8 cellular contexts compared by ENCODE assay signal in the genomic region with DNA sequence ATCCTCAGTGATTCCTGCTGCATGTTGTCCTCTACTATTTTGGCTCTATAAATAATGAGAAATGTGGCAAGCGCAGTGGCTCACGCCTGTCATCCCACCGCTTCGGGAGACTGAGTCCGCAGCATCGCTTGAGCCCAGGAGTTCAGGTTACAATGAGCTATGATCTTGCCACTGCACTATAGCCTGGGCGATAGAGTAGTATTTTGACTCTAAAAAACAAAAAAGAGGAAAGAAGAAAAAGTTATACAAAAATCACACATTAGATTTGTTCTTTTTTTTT. TPM values are rescaled to one million over a fixed set of nuclear protein-coding genes. Genes with fewer than 3 reads are reported as not detected.
A peak's percentile ranks its signal among the peaks of the same experiment; 100 is the strongest.
DNase-seq lines count a peak whose midpoint lies in the region; TF ChIP-seq lines count a peak whose summit lies in the region.

No MANE protein-coding gene starts in this region.

- no peaks in the 10 kb centered on the region for H3K9me3 Mint-ChIP-seq in dendritic cell treated with granulocyte-macrophage colony-stimulating factor and Interleukin-4, amounts not matched to agents 40 ng/mL and 50 ng/mL, for 4 days
- H3K9me3 Mint-ChIP-seq in neural crest cell = peaks cover 6% of the 10 kb centered on the region

- peaks cover 55% of the 10 kb centered on the region for H3K4me1 Mint-ChIP-seq in dendritic cell treated with granulocyte-macrophage colony-stimulating factor and Interleukin-4, amounts not matched to agents 40 ng/mL and 50 ng/mL, for 4 days (ENCODE audit: low read depth)
- peaks cover 19% of the 10 kb centered on the region for H3K4me1 Mint-ChIP-seq in neural crest cell

- intact Hi-C loops in dendritic cell treated with granulocyte-macrophage colony-stimulating factor and Interleukin-4, amounts not matched to agents 40 ng/mL and 50 ng/mL, for 4 days (cut with micrococcal nuclease) = loop anchor here (1.0 to 2.0 kb wide), 2 partner anchors 20 to 47 kb away; a partner anchor contains a TSS

- peak overlapping the region; percentile 83 for H3K4me3 ChIP-seq in BLaER1
- H3K4me3 ChIP-seq in NB4 (ENCODE audit: low read depth, low read length) = peak overlapping the region; percentile 99

- no peak for TF ChIP-seq POLR2A in NB4 (IDR thresholded peaks at IDR 0.05; ENCODE audit: extremely low read depth, insufficient read length)

- TF ChIP-seq CTCF in NB4 (IDR thresholded peaks at IDR 0.05; ENCODE audit: low read depth, low read length) = no peak
- no peak for TF ChIP-seq CTCF in neural crest cell (conservative IDR thresholded peaks at IDR 0.05)

- peaks cover 29% of the 10 kb centered on the region for H3K36me3 ChIP-seq in BLaER1

- H3K4me2 ChIP-seq in BLaER1 = peak overlapping the region; percentile 81

- peak overlapping the region; percentile 81 for H3K9ac ChIP-seq in BLaER1

- peaks cover 20% of the 10 kb centered on the region for H3K9me3 ChIP-seq in BLaER1

- H3K27ac ChIP-seq in BLaER1 = peak overlapping the region; percentile 85

- H3K4me3 Mint-ChIP-seq in dendritic cell treated with granulocyte-macrophage colony-stimulating factor and Interleukin-4, amounts not matched to agents 40 ng/mL and 50 ng/mL, for 4 days = peak overlapping the region; percentile 96
- peak overlapping the region; percentile 98 for H3K4me3 Mint-ChIP-seq in neural crest cell

- peak overlapping the region; percentile 89 for H3K27ac Mint-ChIP-seq in dendritic cell treated with granulocyte-macrophage colony-stimulating factor and Interleukin-4, amounts not matched to agents 40 ng/mL and 50 ng/mL, for 4 days
- H3K27ac Mint-ChIP-seq in neural crest cell (ENCODE audit: unreplicated experiment) = peak overlapping the region; percentile 95

- peaks cover 29% of the 10 kb centered on the region for H3K4me1 ChIP-seq in BLaER1

- peaks cover 39% of the 10 kb centered on the region for H3K36me3 Mint-ChIP-seq in dendritic cell treated with granulocyte-macrophage colony-stimulating factor and Interleukin-4, amounts not matched to agents 40 ng/mL and 50 ng/mL, for 4 days (ENCODE audit: low read depth)
- H3K36me3 Mint-ChIP-seq in neural crest cell (ENCODE audit: low read depth) = peaks cover 5% of the 10 kb centered on the region

- no peaks in the 10 kb centered on the region for H3K27me3 Mint-ChIP-seq in dendritic cell treated with granulocyte-macrophage colony-stimulating factor and Interleukin-4, amounts not matched to agents 40 ng/mL and 50 ng/mL, for 4 days
- H3K27me3 Mint-ChIP-seq in neural crest cell (ENCODE audit: low read depth) = no peaks in the 10 kb centered on the region

- DNase-seq in NB4 (ENCODE audit: low read depth) = no peak
- DNase-seq in neural crest cell (ENCODE audit: low read depth, low spot score) = no peak
- DNase-seq in stimulated activated CD4-positive, alpha-beta T cell treated with anti-CD3 and anti-CD28 coated beads, Interleukin-2, amount 100 ng/mL, for 24 hours = no peak
- DNase-seq in HPDE6-E6E7 (ENCODE audit: extremely low spot score) = no peak
- DNase-seq in GM03348 (ENCODE audit: low spot score) = no peak
- no peak for DNase-seq in NCI-H1436 treated with DMSO at 0.1 percent for 48 hours (lab: John Stamatoyannopoulos, UW)

- peaks cover 38% of the 10 kb centered on the region for H4K20me1 ChIP-seq in BLaER1

- H3K27me3 ChIP-seq in BLaER1 = no peaks in the 10 kb centered on the region

RNA-seq across cellular contexts. Expression of a gene that starts 0.8 kb away (rescaled TPM):
- total RNA-seq in neural crest cell = 19.1 and 22.7 TPM in 2 replicates

RNA-seq across cellular contexts. Expression of a gene that starts 19.7 kb away (rescaled TPM):
- 82.5 and 83.3 TPM in 2 replicates for total RNA-seq in neural crest cell

RNA-seq across cellular contexts. Expression of a gene that starts 39.8 kb away (rescaled TPM):
- total RNA-seq in neural crest cell = 1.3 and 2.1 TPM in 2 replicates

RNA-seq across cellular contexts. Expression of a gene that starts 48.8 kb away (rescaled TPM):
- 2.5 and 3.0 TPM in 2 replicates for total RNA-seq in neural crest cell

RNA-seq across cellular contexts. Expression of a gene that starts 54.7 kb away (rescaled TPM):
- 15.8 and 17.1 TPM in 2 replicates for total RNA-seq in neural crest cell
